ENCODE assay signal across 25 cellular contexts in the genomic region with DNA sequence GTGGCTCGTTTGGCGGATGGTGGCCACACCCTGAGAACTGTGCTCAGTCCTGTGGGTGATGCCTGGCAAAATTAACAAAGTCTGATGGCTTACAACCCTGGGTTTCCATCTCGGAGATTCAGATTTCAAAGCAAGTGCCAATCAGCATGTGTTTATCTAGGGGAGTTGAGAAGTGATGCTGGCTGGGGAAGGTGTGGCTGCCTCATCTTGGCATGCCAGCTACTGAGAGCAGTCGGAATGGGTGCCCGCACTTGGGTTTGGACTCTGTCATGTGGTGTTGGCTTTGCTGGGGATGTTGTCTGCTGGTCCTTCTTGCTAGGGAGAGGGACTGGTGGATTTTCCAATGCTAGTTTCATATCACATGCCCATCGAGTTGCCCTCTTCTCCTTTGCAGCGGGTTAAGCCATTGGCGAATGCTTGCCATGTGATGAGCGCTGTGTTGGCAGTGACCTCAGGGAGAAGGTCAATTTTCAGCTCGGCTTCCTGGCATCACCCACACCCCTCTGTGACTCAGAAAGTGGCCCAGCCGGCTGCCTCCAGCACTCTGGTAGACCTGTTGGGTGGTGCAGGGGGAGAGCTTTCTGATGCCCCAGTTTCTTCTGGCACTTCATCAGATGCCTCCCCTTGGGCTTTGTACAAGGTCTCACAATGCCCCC.
DNase-seq lines count a peak whose midpoint lies in the region; ATAC-seq and TF ChIP-seq lines count a peak whose summit lies in the region.
"Had no signal": no experiment of that assay in that cellular context is flagged by ENCODE, and none has a peak within 500 bp of the region (broad histone marks: within the 10 kb centered on the region; RNA-seq: fewer than 3 reads in every experiment).

No MANE protein-coding gene starts in this region.

- TF ChIP-seq POLR2A in gastrocnemius medialis (IDR thresholded peaks at IDR 0.05), result no peak

- H3K4me1 ChIP-seq in PC-3 (ENCODE audit: insufficient read depth, low read length), result peaks cover 8% of the 10 kb centered on the region
- H3K4me1 ChIP-seq in gastrocnemius medialis, result peaks cover 7 to 10% of the 10 kb centered on the region in 2 donors
- H3K4me1 ChIP-seq: BLaER1 had no signal

- H3K27ac ChIP-seq in PC-3 (ENCODE audit: low read length), result no peak overlapping the region
- peak overlapping the region; percentile 2 for H3K27ac ChIP-seq in epithelial cell of prostate
- peak overlapping the region in 1 of 4 donors; percentile 31 for H3K27ac ChIP-seq in gastrocnemius medialis
- H3K27ac ChIP-seq: BLaER1, upper lobe of left lung had no signal

- no peaks in the 10 kb centered on the region for H3K9me3 ChIP-seq in PC-3 (ENCODE audit: low read length)
- no peaks in the 10 kb centered on the region for H3K9me3 ChIP-seq in gastrocnemius medialis
- H3K9me3 ChIP-seq: BLaER1, upper lobe of left lung had no signal

- H4K20me1 ChIP-seq in PC-3 (ENCODE audit: low read length), result no peaks in the 10 kb centered on the region
- H4K20me1 ChIP-seq: BLaER1 had no signal

- no peaks in the 10 kb centered on the region for H3F3A ChIP-seq in PC-3 (ENCODE audit: low read length, unreplicated experiment)

- no peaks in the 10 kb centered on the region for H3K79me2 ChIP-seq in PC-3 (ENCODE audit: low read length)

- no TSS peak for BruUV-seq in Calu3 (replicated peaks; lab: Mats Ljungman, UMichigan)
- BruUV-seq in PC-3 (replicated peaks; lab: Mats Ljungman, UMichigan), result no TSS peak

- no peaks in the 10 kb centered on the region for H3K27me3 ChIP-seq in PC-3 (ENCODE audit: low read length)
- no peaks in the 10 kb centered on the region for H3K27me3 ChIP-seq in gastrocnemius medialis
- H3K27me3 ChIP-seq: BLaER1, upper lobe of left lung had no signal

- H3K4me1 Mint-ChIP-seq in Calu3 (ENCODE audit: low read depth, unreplicated experiment), result peaks cover 17% of the 10 kb centered on the region
- H3K4me1 Mint-ChIP-seq: activated CD4-positive, alpha-beta T cell treated with anti-CD3 and anti-CD28 coated beads, Interleukin-2, amount 10 ng/mL, durations not matched to agents 24 days and 14 days; stimulated activated effector memory CD8-positive, alpha-beta T cell treated with anti-CD3 and anti-CD28 coated beads, Interleukin-12 subunit alpha, Interleukin-12 subunit beta, amount 100 ng/mL, for 72 hours had no signal

- H3K4me2 ChIP-seq in PC-3 (ENCODE audit: low read length), result peak overlapping the region; percentile 28; the same call in 1 of the 2 replicates
- H3K4me2 ChIP-seq: BLaER1 had no signal

- no peaks in the 10 kb centered on the region for H3K36me3 Mint-ChIP-seq in Calu3 (ENCODE audit: insufficient read depth, unreplicated experiment)
- H3K36me3 Mint-ChIP-seq: stimulated activated effector memory CD8-positive, alpha-beta T cell treated with anti-CD3 and anti-CD28 coated beads, Interleukin-12 subunit alpha, Interleukin-12 subunit beta, amount 100 ng/mL, for 72 hours had no signal

- no peak overlapping the region for H2AFZ ChIP-seq in PC-3 (ENCODE audit: low read length)

- H3K36me3 ChIP-seq in PC-3 (ENCODE audit: low read depth, low read length), result no peaks in the 10 kb centered on the region
- H3K36me3 ChIP-seq in gastrocnemius medialis, result no peaks in the 10 kb centered on the region
- H3K36me3 ChIP-seq: BLaER1, upper lobe of left lung had no signal

- DNase-seq in Calu3, result peak; percentile 39
- peak; percentile 30 for DNase-seq in PC-3
- no peak for DNase-seq in epithelial cell of prostate (ENCODE audit: low read depth, low spot score)
- DNase-seq in gastrocnemius medialis, result peak; percentile 23 to 61
- no peak for DNase-seq in DMS53 (lab: John Stamatoyannopoulos, UW)
- no peak for DNase-seq in HuH-7 (ENCODE audit: low spot score)
- no peak for DNase-seq in stimulated activated naive CD4-positive, alpha-beta T cell treated with Interleukin-2 at 50 U/mL for 16 hours (lab: John Stamatoyannopoulos, UW)
- DNase-seq: activated CD4-positive, alpha-beta T cell treated with anti-CD3 and anti-CD28 coated beads, Interleukin-2, amount 10 ng/mL, durations not matched to agents 24 days and 14 days; activated gamma-delta T cell; activated T-cell treated with anti-CD3 and anti-CD28 coated beads, Interleukin-2, amount 50 U/mL, for 24 hours; foreskin melanocyte; KG1; NCI-H146; NCI-H2171; NCI-H510A treated with DMSO at 0.1 percent for 48 hours; right cardiac atrium; SIG-M5; stimulated activated CD4-positive, alpha-beta T cell treated with anti-CD3 and anti-CD28 coated beads, Interleukin-12 subunit alpha, Interleukin-12 subunit beta, amount 100 ng/mL, for 4 hours; stimulated activated CD4-positive, alpha-beta T cell treated with anti-CD3 and anti-CD28 coated beads, Interleukin-4, amount 100 ng/mL, for 1 hour; T-helper 9 cell; upper lobe of left lung had no signal

- TF ChIP-seq CTCF in Calu3 (IDR thresholded peaks at IDR 0.05; ENCODE audit: unreplicated experiment), result no peak
- no peak for TF ChIP-seq CTCF in PC-3 (conservative IDR thresholded peaks at IDR 0.05; ENCODE audit: low read depth, low read length)
- no peak for TF ChIP-seq CTCF in gastrocnemius medialis (IDR thresholded peaks at IDR 0.05 in 4 of 5, conservative IDR thresholded peaks at IDR 0.05 in 1 of 5)

- CTCF ChIA-PET in Calu3 (lab: Charles Lee) (interaction anchor here (0.6 to 1.3 kb wide), 3 partner anchors 8 to 85 kb away, joined by 3 to 4 read pairs (median 4); no protein-coding TSS in a partner anchor), PC-3 (lab: Charles Lee) (no interaction called here)

- peaks cover 4% of the 10 kb centered on the region for H3K27me3 Mint-ChIP-seq in Calu3 (ENCODE audit: unreplicated experiment)
- H3K27me3 Mint-ChIP-seq: activated CD4-positive, alpha-beta T cell treated with anti-CD3 and anti-CD28 coated beads, Interleukin-2, amount 10 ng/mL, durations not matched to agents 24 days and 14 days; activated T-cell treated with anti-CD3 and anti-CD28 coated beads, Interleukin-2, amount 50 U/mL, for 24 hours had no signal

- no peak overlapping the region for H3K4me3 ChIP-seq in PC-3 (ENCODE audit: low read length)
- no peak overlapping the region for H3K4me3 ChIP-seq in gastrocnemius medialis
- H3K4me3 ChIP-seq: BLaER1, upper lobe of left lung had no signal

- no peak overlapping the region for H3K4me3 Mint-ChIP-seq in Calu3 (ENCODE audit: low read depth, unreplicated experiment)
- H3K4me3 Mint-ChIP-seq: activated CD4-positive, alpha-beta T cell treated with anti-CD3 and anti-CD28 coated beads, Interleukin-2, amount 10 ng/mL, durations not matched to agents 24 days and 14 days; activated T-cell treated with anti-CD3 and anti-CD28 coated beads, Interleukin-2, amount 50 U/mL, for 24 hours; stimulated activated effector memory CD8-positive, alpha-beta T cell treated with anti-CD3 and anti-CD28 coated beads, Interleukin-12 subunit alpha, Interleukin-12 subunit beta, amount 100 ng/mL, for 72 hours had no signal

- ATAC-seq in PC-3 (0 out of 2 replicates have a peak, but pooled peaks have one; percentile 20), gastrocnemius medialis (peak; percentile 80 to 84), GM21528 (IDR thresholded peaks at IDR 0.05; ENCODE audit: low FRiP score, unreplicated experiment) (no peak)
- ATAC-seq: Panc1; stimulated activated effector memory CD8-positive, alpha-beta T cell treated with anti-CD3 and anti-CD28 coated beads, Interleukin-12 subunit alpha, Interleukin-12 subunit beta, amount 100 ng/mL, for 72 hours had no signal

- POLR2A ChIA-PET in PC-3 (lab: Charles Lee; ENCODE audit: unreplicated experiment), result interaction anchor here (0.6 kb wide), 1 partner anchor 100 kb away, joined by 5 read pairs; no protein-coding TSS in a partner anchor

- H3K9me3 Mint-ChIP-seq in Calu3 (ENCODE audit: low read depth, unreplicated experiment), result no peaks in the 10 kb centered on the region
- H3K9me3 Mint-ChIP-seq: activated CD4-positive, alpha-beta T cell treated with anti-CD3 and anti-CD28 coated beads, Interleukin-2, amount 10 ng/mL, durations not matched to agents 24 days and 14 days; activated T-cell treated with anti-CD3 and anti-CD28 coated beads, Interleukin-2, amount 50 U/mL, for 24 hours; stimulated activated effector memory CD8-positive, alpha-beta T cell treated with anti-CD3 and anti-CD28 coated beads, Interleukin-12 subunit alpha, Interleukin-12 subunit beta, amount 100 ng/mL, for 72 hours had no signal

- H3K9me2 ChIP-seq in PC-3 (replicated peaks; ENCODE audit: low read length), result no peaks in the 10 kb centered on the region

- in situ Hi-C loops in gastrocnemius medialis (cut with MboI; ENCODE audit: low sequenced_read_pairs in 4 of 4), result no loop called here

- no peak overlapping the region for H3K27ac Mint-ChIP-seq in Calu3 (ENCODE audit: unreplicated experiment)
- H3K27ac Mint-ChIP-seq: activated CD4-positive, alpha-beta T cell treated with anti-CD3 and anti-CD28 coated beads, Interleukin-2, amount 10 ng/mL, durations not matched to agents 24 days and 14 days; activated T-cell treated with anti-CD3 and anti-CD28 coated beads, Interleukin-2, amount 50 U/mL, for 24 hours; stimulated activated effector memory CD8-positive, alpha-beta T cell treated with anti-CD3 and anti-CD28 coated beads, Interleukin-12 subunit alpha, Interleukin-12 subunit beta, amount 100 ng/mL, for 72 hours had no signal

- intact Hi-C loops in Calu3 (cut with micrococcal nuclease; ENCODE audit: unreplicated experiment), result no loop called here
- intact Hi-C loops in PC-3 (cut with micrococcal nuclease), result no loop called here
- intact Hi-C loops in gastrocnemius medialis (cut with DNase I; ENCODE audit: low total_unique reads), result no loop called here

- H3K9ac ChIP-seq in PC-3 (ENCODE audit: low read length), result no peak overlapping the region
- H3K9ac ChIP-seq: BLaER1 had no signal

Comparison
In these comparisons a context has a peak if more than half of its experiments do, and no peak if none do; other contexts are left out.
1. DNase-seq: peak in Calu3 (single experiment), PC-3 (single experiment) and gastrocnemius medialis (2 of 2); none in epithelial cell of prostate (single experiment), DMS53 (single experiment), HuH-7 (single experiment) and stimulated activated naive CD4-positive, alpha-beta T cell treated with Interleukin-2 at 50 U/mL for 16 hours (single experiment).